ENCODE assay signal across 9 cellular contexts in genomic region chr3:190585771-190586630, GRCh38.
DNase-seq lines count a peak whose midpoint lies in the region; ATAC-seq and FAIRE-seq lines count a peak whose summit lies in the region.
"Had no signal": no experiment of that assay in that cellular context is flagged by ENCODE, and none has a peak within 500 bp of the region (broad histone marks: within the 10 kb centered on the region; RNA-seq: fewer than 3 reads in every experiment).

No MANE protein-coding gene starts in this region.

- H3K9me3 Mint-ChIP-seq in CD8-positive, alpha-beta memory T cell, result no peaks in the 10 kb centered on the region
- H3K9me3 Mint-ChIP-seq in naive thymus-derived CD4-positive, alpha-beta T cell, result peaks cover 0 to 2% (median 0%) of the 10 kb centered on the region in 11 donors
- H3K9me3 Mint-ChIP-seq: nephron had no signal

- FAIRE-seq in frontal cortex (lab: Jason Lieb, UNC), result no peak

- intact Hi-C loops in naive thymus-derived CD4-positive, alpha-beta T cell (cut with micrococcal nuclease), result loop anchor here in 1 of 2 donors (1.0 to 5.0 kb wide), 5 partner anchors 19 to 111 kb away; partner anchors contain the start of gene IL1RAP

- peaks cover 0 to 4% (median 3%) of the 10 kb centered on the region in 3 donors for H3K36me3 Mint-ChIP-seq in CD8-positive, alpha-beta memory T cell
- H3K36me3 Mint-ChIP-seq in naive thymus-derived CD4-positive, alpha-beta T cell, result peaks cover 0 to 33% (median 14%) of the 10 kb centered on the region in 5 donors

- H3K9me3 ChIP-seq in CD8-positive, alpha-beta memory T cell (ENCODE audit: low read length), result no peaks in the 10 kb centered on the region
- no peaks in the 10 kb centered on the region for H3K9me3 ChIP-seq in SJSA1 (replicated peaks)
- H3K9me3 ChIP-seq in naive thymus-derived CD4-positive, alpha-beta T cell (ENCODE audit: control insufficient read depth in 2 of 3, low read length in 3 of 3), result no peaks in the 10 kb centered on the region

- CTCF ChIA-PET in CD8-positive, alpha-beta memory T cell (lab: Charles Lee), result no interaction called here
- CTCF ChIA-PET in naive thymus-derived CD4-positive, alpha-beta T cell (lab: Charles Lee), result no interaction called here

- peaks cover 19 to 22% (median 20%) of the 10 kb centered on the region in 3 donors for H3K4me1 Mint-ChIP-seq in CD8-positive, alpha-beta memory T cell
- H3K4me1 Mint-ChIP-seq in naive thymus-derived CD4-positive, alpha-beta T cell, result peaks cover 8 to 50% (median 21%) of the 10 kb centered on the region in 7 donors
- H3K4me1 Mint-ChIP-seq: nephron had no signal

- peaks cover 5% of the 10 kb centered on the region for H3K4me1 ChIP-seq in CD8-positive, alpha-beta memory T cell (ENCODE audit: insufficient read depth, low read length)
- peaks cover 32% of the 10 kb centered on the region for H3K4me1 ChIP-seq in SJSA1 (replicated peaks)
- H3K4me1 ChIP-seq in naive thymus-derived CD4-positive, alpha-beta T cell (ENCODE audit: control insufficient read depth in 2 of 2, insufficient read depth in 2 of 2, low read length in 2 of 2), result peaks cover 4% of the 10 kb centered on the region in 2 donors

- POLR2A ChIA-PET in CD8-positive, alpha-beta memory T cell (lab: Charles Lee), result no interaction called here
- POLR2A ChIA-PET in naive thymus-derived CD4-positive, alpha-beta T cell (lab: Charles Lee), result interaction anchor here (1.5 kb wide), 1 partner anchor 73 kb away, joined by 4 read pairs; no protein-coding TSS in a partner anchor

- H3K27me3 ChIP-seq in CD8-positive, alpha-beta memory T cell (ENCODE audit: insufficient read depth, low read length, poor library complexity, severe bottlenecking), result no peaks in the 10 kb centered on the region
- H3K27me3 ChIP-seq in SJSA1 (replicated peaks), result no peaks in the 10 kb centered on the region
- no peaks in the 10 kb centered on the region for H3K27me3 ChIP-seq in naive thymus-derived CD4-positive, alpha-beta T cell (ENCODE audit: control insufficient read depth in 2 of 2, insufficient read depth in 2 of 2, low read length in 2 of 2)

- ATAC-seq in HG02970 (IDR thresholded peaks at IDR 0.05; ENCODE audit: low FRiP score, unreplicated experiment), result peak; percentile 12
- ATAC-seq in naive thymus-derived CD4-positive, alpha-beta T cell, result peak; percentile 88

- DNase-seq in CD8-positive, alpha-beta memory T cell, result no peak
- peak; percentile 78 to 88 for DNase-seq in SJSA1 (ENCODE audit: low read depth in 1 of 2, low spot score in 2 of 2)
- DNase-seq in brain pericyte (ENCODE audit: low read depth, low spot score), result peak; percentile 30
- peak in 1 of 9 donors; percentile 56 for DNase-seq in naive thymus-derived CD4-positive, alpha-beta T cell
- no peak for DNase-seq in frontal cortex (ENCODE audit: low spot score in 2 of 2)
- no peak for DNase-seq in GDM1 (lab: John Stamatoyannopoulos, UW)
- DNase-seq in COLO668 (lab: John Stamatoyannopoulos, UW; ENCODE audit: unreplicated experiment), result no peak

- no peaks in the 10 kb centered on the region for H3K36me3 ChIP-seq in CD8-positive, alpha-beta memory T cell (ENCODE audit: insufficient read depth, low read length)
- 0 out of 2 replicates have a peak, but pooled peaks cover 2% of the 10 kb centered on the region for H3K36me3 ChIP-seq in SJSA1
- no peaks in the 10 kb centered on the region for H3K36me3 ChIP-seq in naive thymus-derived CD4-positive, alpha-beta T cell (ENCODE audit: control insufficient read depth in 2 of 3, insufficient read depth in 3 of 3, low read length in 3 of 3)

- H3K27ac ChIP-seq in CD8-positive, alpha-beta memory T cell (ENCODE audit: low read depth, low read length), result no peak overlapping the region
- peak overlapping the region; percentile 93 for H3K27ac ChIP-seq in SJSA1
- no peak overlapping the region for H3K27ac ChIP-seq in naive thymus-derived CD4-positive, alpha-beta T cell (ENCODE audit: low read depth, low read length)

- H3K27ac Mint-ChIP-seq in CD8-positive, alpha-beta memory T cell, result peak overlapping the region in 6 of 8 donors; percentile 4 to 79 (median 58)
- peak overlapping the region in 2 of 9 donors; percentile 6 to 84 for H3K27ac Mint-ChIP-seq in naive thymus-derived CD4-positive, alpha-beta T cell
- H3K27ac Mint-ChIP-seq: nephron had no signal

- H3K4me3 ChIP-seq in CD8-positive, alpha-beta memory T cell (ENCODE audit: low read length), result no peak overlapping the region
- 0 out of 2 replicates have a peak overlapping the region, but pooled peaks have one; percentile 1 for H3K4me3 ChIP-seq in SJSA1
- H3K4me3 ChIP-seq in naive thymus-derived CD4-positive, alpha-beta T cell (ENCODE audit: low read length), result no peak overlapping the region

- H3K4me3 Mint-ChIP-seq in CD8-positive, alpha-beta memory T cell, result peak overlapping the region in 5 of 7 donors; percentile 22 to 53 (median 49)
- peak overlapping the region in 4 of 10 donors; percentile 14 to 43 (median 26) for H3K4me3 Mint-ChIP-seq in naive thymus-derived CD4-positive, alpha-beta T cell
- H3K4me3 Mint-ChIP-seq: nephron had no signal

- H3K27me3 Mint-ChIP-seq in CD8-positive, alpha-beta memory T cell, result no peaks in the 10 kb centered on the region
- no peaks in the 10 kb centered on the region for H3K27me3 Mint-ChIP-seq in naive thymus-derived CD4-positive, alpha-beta T cell

Comparison
In these comparisons a context has a peak if more than half of its experiments do, and no peak if none do; other contexts are left out.
1. DNase-seq: peak in SJSA1 (2 of 2) and brain pericyte (single experiment); none in CD8-positive, alpha-beta memory T cell (0 of 5), frontal cortex (0 of 2), GDM1 (single experiment) and COLO668 (single experiment).